Comparison of ENCODE assay signal across 8 cellular contexts in the genomic region with DNA sequence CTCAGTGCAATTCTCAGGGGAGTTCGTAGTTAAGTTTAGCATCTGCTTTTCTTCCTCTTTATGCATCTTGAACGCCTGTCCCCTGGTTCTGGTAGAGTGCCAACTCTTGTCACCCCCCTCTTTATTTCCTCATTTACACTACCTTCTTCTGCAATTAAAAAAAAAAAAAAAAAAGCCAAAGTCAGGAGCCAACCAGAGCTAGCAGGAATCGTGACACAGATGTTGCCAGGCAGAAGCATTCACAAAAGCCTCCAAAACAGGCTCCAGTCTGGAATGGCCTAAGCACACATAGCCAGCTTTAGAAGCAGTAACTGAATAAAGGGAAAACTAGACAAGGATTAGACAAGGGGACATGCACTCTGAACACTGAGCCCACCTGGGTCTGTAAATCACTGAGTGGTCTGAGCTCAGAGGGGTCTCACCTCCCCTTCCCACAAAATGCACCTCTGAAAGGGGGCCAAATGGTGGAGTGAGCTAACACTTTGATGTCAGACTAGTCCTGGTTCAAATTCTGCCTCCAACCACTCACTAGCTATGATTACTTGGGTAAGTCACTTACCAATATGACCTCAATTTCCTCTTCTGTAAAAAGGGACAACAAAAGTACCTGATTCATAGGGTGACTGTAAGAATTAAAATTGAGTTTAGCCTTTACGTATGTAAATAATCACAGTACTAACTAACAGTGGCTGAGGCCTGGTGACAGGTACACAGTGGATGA. TPM values are rescaled to one million over a fixed set of nuclear protein-coding genes. Genes with fewer than 3 reads are reported as not detected.
DNase-seq lines count a peak whose midpoint lies in the region; ATAC-seq and TF ChIP-seq lines count a peak whose summit lies in the region.

No MANE protein-coding gene starts in this region.

- intact Hi-C loops in upper lobe of right lung (cut with DNase I): no loop called here

- H3K27me3 Mint-ChIP-seq in HFFc6 (ENCODE audit: insufficient read depth) (peaks cover 1% of the 10 kb centered on the region; the same call in 1 of the 2 replicates), chondrocyte (ENCODE audit: low read depth) (peaks cover 3% of the 10 kb centered on the region)

- ATAC-seq in upper lobe of right lung: peak; percentile 60

- H3K36me3 ChIP-seq in upper lobe of right lung: peaks cover 34% of the 10 kb centered on the region

- H3K27ac Mint-ChIP-seq in HFFc6 (no peak overlapping the region), chondrocyte (ENCODE audit: unreplicated experiment) (no peak overlapping the region)

- peaks cover 8% of the 10 kb centered on the region for H3K4me1 Mint-ChIP-seq in HFFc6 (ENCODE audit: low read depth)
- H3K4me1 Mint-ChIP-seq in chondrocyte (ENCODE audit: low read depth): peaks cover 13% of the 10 kb centered on the region

- H3K4me1 ChIP-seq in upper lobe of right lung: peaks cover 35% of the 10 kb centered on the region

- H3K9me3 Mint-ChIP-seq in HFFc6 (no peaks in the 10 kb centered on the region), chondrocyte (ENCODE audit: low read depth) (no peaks in the 10 kb centered on the region)

- DNase-seq in CD1c-positive myeloid dendritic cell (ENCODE audit: extremely low spot score) (peak; percentile 92), HFFc6 (peak; percentile 70), NCI-H82 treated with DMSO at 0.1 percent for 48 hours (lab: John Stamatoyannopoulos, UW; ENCODE audit: unreplicated experiment) (peak; percentile 36), activated T-cell treated with anti-CD3 and anti-CD28 coated beads for 4 hours (peak; percentile 28), fibroblast of gingiva (ENCODE audit: low read depth) (peak; percentile 61), myocyte (ENCODE audit: low read depth) (peak; percentile 76), upper lobe of right lung (no peak), chondrocyte (ENCODE audit: low spot score) (no peak)

- H3K9me3 ChIP-seq in upper lobe of right lung: no peaks in the 10 kb centered on the region

- peak overlapping the region; percentile 97 for H3K27ac ChIP-seq in upper lobe of right lung

- H3K36me3 Mint-ChIP-seq in HFFc6 (ENCODE audit: low read depth): no peaks in the 10 kb centered on the region
- H3K36me3 Mint-ChIP-seq in chondrocyte (ENCODE audit: low read depth): no peaks in the 10 kb centered on the region

- no peak overlapping the region; the same call in 1 of the 2 replicates for H3K4me3 Mint-ChIP-seq in HFFc6
- no peak overlapping the region for H3K4me3 Mint-ChIP-seq in chondrocyte (ENCODE audit: unreplicated experiment)

- peak overlapping the region; percentile 75 for H3K4me3 ChIP-seq in upper lobe of right lung

- H3K27me3 ChIP-seq in upper lobe of right lung: no peaks in the 10 kb centered on the region

- TF ChIP-seq CTCF in HFFc6 (IDR thresholded peaks at IDR 0.05): no peak
- no peak for TF ChIP-seq CTCF in upper lobe of right lung (IDR thresholded peaks at IDR 0.05)
- TF ChIP-seq CTCF in chondrocyte (IDR thresholded peaks at IDR 0.05): no peak

RNA-seq across cellular contexts. Expression of a gene that starts 2.0 kb away (rescaled TPM):
- under 1 TPM in 1 of 6 experiments, not detected in 5; 0.37 TPM for total RNA-seq in HFFc6 (2021; fragmentation: NEBNext Ultra II Directional; extraction: Animal tissue kit (Norgen Biotek cat#: 25700))
- 1.3 and 2.9 TPM in 2 replicates for total RNA-seq in myocyte
- polyA plus RNA-seq in myocyte (2012): not detected
- total RNA-seq in upper lobe of right lung: 2,961 TPM
- total RNA-seq in chondrocyte: not detected in 3 replicates

RNA-seq across cellular contexts. Expression of a gene that starts 38.9 kb away (rescaled TPM):
- 1,000 to 10,000 TPM; 1,658 to 2,163 (median 1,911) TPM for total RNA-seq in HFFc6 (2021; fragmentation: NEBNext Ultra II Directional; extraction: Animal tissue kit (Norgen Biotek cat#: 25700))
- total RNA-seq in myocyte (1,461 and 1,734 TPM in 2 replicates), upper lobe of right lung (1,578 TPM), chondrocyte (1,092 to 1,234 TPM (median 1,121 TPM) in 3 replicates)
- 2,827 TPM for polyA plus RNA-seq in myocyte (2012)

RNA-seq across cellular contexts. Expression of a gene that starts 53.2 kb away (rescaled TPM):
- total RNA-seq in HFFc6 (2021; fragmentation: NEBNext Ultra II Directional; extraction: Animal tissue kit (Norgen Biotek cat#: 25700)): 10 to 100 TPM; 30.8 to 44.6 (median 38.5) TPM
- total RNA-seq in myocyte: 24.8 and 33.4 TPM in 2 replicates
- polyA plus RNA-seq in myocyte (2012): 15.3 TPM
- total RNA-seq in upper lobe of right lung: 31.1 TPM
- total RNA-seq in chondrocyte: 19.0 to 24.6 TPM (median 20.8 TPM) in 3 replicates

Comparison
In these comparisons a context has a peak if more than half of its experiments do, and no peak if none do; other contexts are left out.
1. DNase-seq: peak in CD1c-positive myeloid dendritic cell (single experiment), HFFc6 (single experiment), NCI-H82 treated with DMSO at 0.1 percent for 48 hours (single experiment), activated T-cell treated with anti-CD3 and anti-CD28 coated beads for 4 hours (single experiment), fibroblast of gingiva (single experiment) and myocyte (single experiment); none in upper lobe of right lung (single experiment) and chondrocyte (single experiment).
2. RNA of a gene that starts 2.0 kb away (total RNA-seq): 2,961 TPM in upper lobe of right lung (single experiment); 1.3 to 2.9 TPM in myocyte, not detected in chondrocyte and 0.37 TPM in HFFc6; every median in the first group is over 100 times any median in the second.